ENCODE assay signal across 8 cellular contexts in the genomic region with DNA sequence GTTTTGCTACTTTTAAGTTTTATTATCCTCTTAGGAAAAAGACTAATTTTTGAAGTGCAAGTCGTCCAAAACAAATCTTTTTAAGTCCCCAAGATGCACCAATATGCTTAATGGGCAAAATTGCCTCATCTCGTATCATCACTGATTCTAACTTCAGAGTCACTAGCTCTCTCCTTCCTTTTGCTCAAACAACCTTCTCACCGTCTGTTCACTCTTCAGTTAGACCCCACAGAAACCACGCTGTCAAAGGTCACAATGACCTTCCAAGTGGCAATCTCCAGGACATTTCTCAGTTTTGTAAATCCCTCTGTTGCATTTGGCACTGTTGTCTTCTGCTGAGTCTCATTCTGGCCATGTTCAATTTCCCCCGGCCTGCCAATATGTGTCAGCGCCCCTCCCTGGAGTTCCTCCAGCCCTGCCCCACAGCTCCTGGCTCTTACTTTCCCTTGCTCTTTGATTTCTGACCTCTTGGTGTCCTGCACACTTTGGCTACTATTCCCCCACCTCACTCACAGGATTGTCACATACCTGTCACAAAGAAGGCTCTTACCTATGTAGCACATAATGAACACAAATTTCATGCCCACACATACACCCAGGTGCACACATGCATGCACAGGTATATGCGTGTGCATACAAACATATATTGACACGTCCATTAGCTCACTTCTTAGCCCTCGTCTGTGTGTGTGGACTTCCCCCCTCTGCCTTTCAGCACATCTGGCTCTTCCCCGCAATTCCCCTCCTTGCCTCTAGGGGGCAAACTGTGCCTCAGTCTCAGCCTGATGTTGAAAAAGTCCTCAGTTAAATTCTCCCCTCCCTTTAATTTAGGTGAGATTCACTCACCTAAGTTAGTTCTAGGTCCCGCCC.
DNase-seq lines count a peak whose midpoint lies in the region; ATAC-seq and TF ChIP-seq lines count a peak whose summit lies in the region.

No MANE protein-coding gene starts in this region.

- no peak overlapping the region for H3K27ac ChIP-seq in cardiac muscle cell

- H3K9me3 ChIP-seq in cardiac muscle cell (ENCODE audit: low read depth), result no peaks in the 10 kb centered on the region

- TF ChIP-seq CTCF in cardiac muscle cell (IDR thresholded peaks at IDR 0.05; ENCODE audit: low read depth, low read length), result peak; percentile 81

- no peak overlapping the region for H3K4me3 ChIP-seq in cardiac muscle cell

- intact Hi-C loops in Right ventricle myocardium inferior (cut with DNase I), result loop anchor here (2.0 kb wide), 1 partner anchor 359 kb away; no protein-coding TSS in a partner anchor

- H3K4me1 ChIP-seq in cardiac muscle cell (ENCODE audit: low read depth), result peaks cover 4% of the 10 kb centered on the region

- DNase-seq in cardiac muscle cell (ENCODE audit: low read depth in 1 of 2, low spot score in 1 of 2), result peak in 1 of 2 donors; percentile 32
- DNase-seq in Right ventricle myocardium inferior (ENCODE audit: missing footprints), result no peak
- DNase-seq in RPMI8226, result peak; percentile 67
- DNase-seq in activated effector memory CD4-positive, alpha-beta T cell treated with Interleukin-2 at 50 U/mL for 16 hours, result peak; percentile 46
- peak; percentile 33 for DNase-seq in iPS DF 19.7 (ENCODE audit: low read depth, low spot score)
- DNase-seq in stimulated activated CD4-positive, alpha-beta T cell treated with anti-CD3 and anti-CD28 coated beads, Interleukin-2, amount 100 ng/mL, for 48 hours, result peak; percentile 46 to 57
- no peak for DNase-seq in NCI-H510A treated with DMSO at 0.1 percent for 48 hours (lab: John Stamatoyannopoulos, UW)

- ATAC-seq in Right ventricle myocardium inferior, result no peak
- ATAC-seq in HG03045 (IDR thresholded peaks at IDR 0.05; ENCODE audit: unreplicated experiment), result peak; percentile 68

- H3K36me3 ChIP-seq in cardiac muscle cell, result no peaks in the 10 kb centered on the region

- H3K27me3 ChIP-seq in cardiac muscle cell, result no peaks in the 10 kb centered on the region

Comparison
In these comparisons a context has a peak if more than half of its experiments do, and no peak if none do; other contexts are left out.
1. DNase-seq: peak in RPMI8226 (single experiment), activated effector memory CD4-positive, alpha-beta T cell treated with Interleukin-2 at 50 U/mL for 16 hours (single experiment), iPS DF 19.7 (single experiment) and stimulated activated CD4-positive, alpha-beta T cell treated with anti-CD3 and anti-CD28 coated beads, Interleukin-2, amount 100 ng/mL, for 48 hours (2 of 2); none in Right ventricle myocardium inferior (single experiment) and NCI-H510A treated with DMSO at 0.1 percent for 48 hours (single experiment).